In genomic region chr5:523658-524441, GRCh38 we compare ENCODE assay signal across 12 cellular contexts. TPM values are rescaled to one million over a fixed set of nuclear protein-coding genes. Genes with fewer than 3 reads are reported as not detected.
DNase-seq lines count a peak whose midpoint lies in the region; ATAC-seq and TF ChIP-seq lines count a peak whose summit lies in the region.
"Had no signal": no experiment of that assay in that cellular context is flagged by ENCODE, and none has a peak within 500 bp of the region (broad histone marks: within the 10 kb centered on the region; RNA-seq: fewer than 3 reads in every experiment).

No MANE protein-coding gene starts in this region.

- no peak overlapping the region for H3K4me3 Mint-ChIP-seq in MCF 10A (ENCODE audit: unreplicated experiment)
- no peak overlapping the region for H3K4me3 Mint-ChIP-seq in endothelial cell (ENCODE audit: unreplicated experiment)

- intact Hi-C loops in breast epithelium (cut with DNase I; ENCODE audit: low total_unique reads), result no loop called here
- intact Hi-C loops in MCF 10A (cut with micrococcal nuclease), result no loop called here

- no peaks in the 10 kb centered on the region for H3K9me3 Mint-ChIP-seq in MCF 10A (ENCODE audit: unreplicated experiment)
- no peaks in the 10 kb centered on the region for H3K9me3 Mint-ChIP-seq in endothelial cell (ENCODE audit: unreplicated experiment)
- H3K9me3 Mint-ChIP-seq: activated T-helper 17 cell treated with anti-CD3 and anti-CD28 coated beads, Interleukin-2, amount 50 U/mL, for 72 hours had no signal

- H3K9me3 ChIP-seq in breast epithelium (no peaks in the 10 kb centered on the region), adipocyte (ENCODE audit: control insufficient read depth, low read length) (no peaks in the 10 kb centered on the region), tibial nerve (no peaks in the 10 kb centered on the region)
- H3K9me3 ChIP-seq: lower lobe of right lung had no signal

- 1 to 2% methylated on average over 33 to 40 of the region's 93 CpGs for WGBS in tibial nerve, 2 donors

- no TSS peak for BruUV-seq in MCF 10A (replicated peaks; lab: Mats Ljungman, UMichigan)

- H3K27ac Mint-ChIP-seq in MCF 10A (ENCODE audit: low read depth, unreplicated experiment) (no peak overlapping the region), endothelial cell (ENCODE audit: unreplicated experiment) (no peak overlapping the region)
- H3K27ac Mint-ChIP-seq: activated T-helper 17 cell treated with anti-CD3 and anti-CD28 coated beads, Interleukin-2, amount 50 U/mL, for 72 hours had no signal

- DNase-seq in breast epithelium (ENCODE audit: low spot score in 2 of 2), result no peak
- no peak for DNase-seq in MCF 10A (ENCODE audit: unreplicated experiment)
- peak; percentile 32 for DNase-seq in adipocyte (ENCODE audit: low read depth)
- peak; percentile 55 for DNase-seq in left kidney (ENCODE audit: low read depth, low spot score)
- no peak for DNase-seq in tibial nerve (ENCODE audit: low spot score in 2 of 2)
- no peak for DNase-seq in EL
- DNase-seq in endothelial cell (ENCODE audit: low spot score), result no peak
- DNase-seq: foreskin keratinocyte, lower lobe of right lung had no signal

- CTCF ChIA-PET in MCF 10A (lab: Yijun Ruan, JAX), result no interaction called here

- POLR2A ChIA-PET in MCF 10A (lab: Yijun Ruan, JAX), result no interaction called here

- no peak overlapping the region for H3K9ac ChIP-seq in adipocyte (ENCODE audit: low read length)

- H3K4me1 Mint-ChIP-seq in MCF 10A (ENCODE audit: insufficient read depth, unreplicated experiment), result no peaks in the 10 kb centered on the region
- H3K4me1 Mint-ChIP-seq in endothelial cell (ENCODE audit: unreplicated experiment), result peaks cover 14% of the 10 kb centered on the region

- H3K27me3 Mint-ChIP-seq in MCF 10A (ENCODE audit: insufficient read depth, unreplicated experiment) (peaks cover 34% of the 10 kb centered on the region), endothelial cell (ENCODE audit: unreplicated experiment) (peaks cover 28% of the 10 kb centered on the region)

- ATAC-seq in HG03139 (IDR thresholded peaks at IDR 0.05; ENCODE audit: unreplicated experiment), result no peak
- ATAC-seq: activated T-helper 17 cell treated with anti-CD3 and anti-CD28 coated beads, Interleukin-2, amount 50 U/mL, for 72 hours; foreskin keratinocyte had no signal

- TF ChIP-seq POLR2A in breast epithelium (IDR thresholded peaks at IDR 0.05), result no peak
- TF ChIP-seq POLR2A in tibial nerve (IDR thresholded peaks at IDR 0.05), result peak in 1 of 2 donors; percentile 60

- H3K4me3 ChIP-seq in breast epithelium (peak overlapping the region; percentile 4 to 56 (median 25)), adipocyte (ENCODE audit: low read length) (no peak overlapping the region), tibial nerve (peak overlapping the region; percentile 40 to 58 (median 46))
- H3K4me3 ChIP-seq: lower lobe of right lung had no signal

- H3K27ac ChIP-seq in breast epithelium, result no peak overlapping the region
- H3K27ac ChIP-seq in tibial nerve, result peak overlapping the region; percentile 54 to 86 (median 74)
- H3K27ac ChIP-seq: foreskin keratinocyte, HL-60, lower lobe of right lung had no signal

- TF ChIP-seq CTCF in breast epithelium (IDR thresholded peaks at IDR 0.05) (no peak), MCF 10A (IDR thresholded peaks at IDR 0.05; ENCODE audit: unreplicated experiment) (no peak), tibial nerve (IDR thresholded peaks at IDR 0.05) (no peak), endothelial cell (IDR thresholded peaks at IDR 0.05; ENCODE audit: unreplicated experiment) (no peak)

- no peaks in the 10 kb centered on the region for H3K36me3 ChIP-seq in breast epithelium
- H3K36me3 ChIP-seq in adipocyte (ENCODE audit: control insufficient read depth, insufficient read depth, low read length, severe bottlenecking), result no peaks in the 10 kb centered on the region
- no peaks in the 10 kb centered on the region for H3K36me3 ChIP-seq in tibial nerve
- H3K36me3 ChIP-seq: lower lobe of right lung had no signal

- TF ChIP-seq EP300 in tibial nerve (IDR thresholded peaks at IDR 0.05), result no peak

- H3K4me1 ChIP-seq in breast epithelium (peaks cover 0 to 7% of the 10 kb centered on the region in 2 donors), adipocyte (ENCODE audit: control insufficient read depth, insufficient read depth, low read length) (no peaks in the 10 kb centered on the region), tibial nerve (peaks cover 0 to 41% (median 6%) of the 10 kb centered on the region in 4 donors)
- H3K4me1 ChIP-seq: foreskin keratinocyte had no signal

- peaks cover 14 to 100% of the 10 kb centered on the region in 2 donors for H3K27me3 ChIP-seq in breast epithelium
- peaks cover 61% of the 10 kb centered on the region for H3K27me3 ChIP-seq in adipocyte (replicated peaks; ENCODE audit: control insufficient read depth, insufficient read depth, low read length)
- peaks cover 0 to 86% of the 10 kb centered on the region in 2 donors for H3K27me3 ChIP-seq in tibial nerve

- H3K36me3 Mint-ChIP-seq in MCF 10A (ENCODE audit: insufficient read depth, unreplicated experiment) (no peaks in the 10 kb centered on the region), endothelial cell (ENCODE audit: low read depth, unreplicated experiment) (no peaks in the 10 kb centered on the region)

RNA-seq across cellular contexts. Expression of gene SLC9A3, which starts 0.4 kb away (rescaled TPM):
- total RNA-seq in breast epithelium (1 to 10 TPM; 1.1 to 5.6 (median 2.3) TPM), MCF 10A (2022) (0.93 and 1.0 TPM in 2 replicates), tibial nerve (10 to 100 TPM; 11.4 to 32.7 (median 17.9) TPM), endothelial cell (ENCODE audit: unreplicated experiment) (1.1 TPM)

Comparison
In these comparisons a context has a peak if more than half of its experiments do, and no peak if none do; other contexts are left out.
1. DNase-seq: peak in adipocyte (single experiment) and left kidney (single experiment); none in breast epithelium (0 of 2), MCF 10A (single experiment), tibial nerve (0 of 2), EL (single experiment) and endothelial cell (single experiment).
2. H3K27ac ChIP-seq: peak in tibial nerve (4 of 4); none in breast epithelium (0 of 2).